In genomic region chr1:241799414-241799813, GRCh38 we compare ENCODE assay signal across 16 cellular contexts. TPM values are rescaled to one million over a fixed set of nuclear protein-coding genes. Genes with fewer than 3 reads are reported as not detected.
DNase-seq lines count a peak whose midpoint lies in the region; ATAC-seq and TF ChIP-seq lines count a peak whose summit lies in the region.
"Had no signal": no experiment of that assay in that cellular context is flagged by ENCODE, and none has a peak within 500 bp of the region (broad histone marks: within the 10 kb centered on the region; RNA-seq: fewer than 3 reads in every experiment).

No MANE protein-coding gene starts in this region.

- no peak overlapping the region for H3K9ac ChIP-seq in GM23248

- CTCF ChIA-PET in AG04450 (lab: Charles Lee), result interaction anchor here (0.6 to 1.6 kb wide), 6 partner anchors 14 to 188 kb away, joined by 3 to 6 read pairs (median 4); no protein-coding TSS in a partner anchor
- CTCF ChIA-PET in activated CD4-positive, alpha-beta memory T cell treated with anti-CD3 and anti-CD28 coated beads, Interleukin-2, amount 10 ng/mL, durations not matched to agents 7 days and 5 days (lab: Charles Lee), result no interaction called here

- no peak overlapping the region for H3K27ac Mint-ChIP-seq in activated CD4-positive, alpha-beta memory T cell treated with anti-CD3 and anti-CD28 coated beads, Interleukin-2, amount 10 ng/mL, durations not matched to agents 7 days and 5 days
- H3K27ac Mint-ChIP-seq: CD14-positive monocyte, GM23338 had no signal

- H3F3A ChIP-seq in GM23248 (ENCODE audit: insufficient read depth), result no peaks in the 10 kb centered on the region

- intact Hi-C loops in psoas muscle (cut with DNase I), result no loop called here

- in situ Hi-C loops in GM23248 (cut with MboI), result no loop called here

- POLR2A ChIA-PET in AG04450 (lab: Yijun Ruan, JAX), result interaction anchor here (1.0 kb wide), 1 partner anchor 39 kb away, joined by 4 read pairs; no protein-coding TSS in a partner anchor
- POLR2A ChIA-PET in activated CD4-positive, alpha-beta memory T cell treated with anti-CD3 and anti-CD28 coated beads, Interleukin-2, amount 10 ng/mL, durations not matched to agents 7 days and 5 days (lab: Charles Lee), result no interaction called here

- H3K9me3 ChIP-seq in AG04450 (ENCODE audit: control insufficient read depth, insufficient read depth, low read length), result no peaks in the 10 kb centered on the region
- H3K9me3 ChIP-seq in GM23248 (ENCODE audit: low read depth), result no peaks in the 10 kb centered on the region
- H3K9me3 ChIP-seq in psoas muscle, result no peaks in the 10 kb centered on the region
- H3K9me3 ChIP-seq: SJSA1 had no signal

- no peaks in the 10 kb centered on the region for H4K20me1 ChIP-seq in GM23248 (ENCODE audit: insufficient read depth)

- TF ChIP-seq CTCF in AG04450 (IDR thresholded peaks at IDR 0.05; ENCODE audit: low read depth, low read length) (no peak), fibroblast of the aortic adventitia (IDR thresholded peaks at IDR 0.05; ENCODE audit: insufficient read depth, low read length) (no peak), psoas muscle (IDR thresholded peaks at IDR 0.05) (no peak)

- peaks cover 12% of the 10 kb centered on the region for H3K27me3 Mint-ChIP-seq in activated CD4-positive, alpha-beta memory T cell treated with anti-CD3 and anti-CD28 coated beads, Interleukin-2, amount 10 ng/mL, durations not matched to agents 7 days and 5 days

- ATAC-seq in psoas muscle, result no peak
- ATAC-seq in GM19395 (IDR thresholded peaks at IDR 0.05; ENCODE audit: unreplicated experiment), result no peak
- ATAC-seq: GM23338 had no signal

- H3K4me2 ChIP-seq in GM23248 (ENCODE audit: unreplicated experiment), result peak overlapping the region; percentile 9
- H3K4me2 ChIP-seq: GM23338 had no signal

- H3K79me2 ChIP-seq in GM23248 (ENCODE audit: insufficient read depth), result no peaks in the 10 kb centered on the region

- 40 to 63% methylated on average over 1 of the region's 1 CpG for WGBS in GM23248 (ENCODE audit: low coverage in 1 of 2, low lambda C conversion rate in 2 of 2, missing lambda C conversion rate in 2 of 2), 2 experiments
- WGBS in psoas muscle, 3 donors, result 54 to 76% (median 67%) methylated on average over 1 of the region's 1 CpG

- no peak overlapping the region for H3K4me3 Mint-ChIP-seq in activated CD4-positive, alpha-beta memory T cell treated with anti-CD3 and anti-CD28 coated beads, Interleukin-2, amount 10 ng/mL, durations not matched to agents 7 days and 5 days
- H3K4me3 Mint-ChIP-seq: CD14-positive monocyte, GM23338 had no signal

- H2AFZ ChIP-seq in GM23248, result no peak overlapping the region
- H2AFZ ChIP-seq: GM23338 had no signal

- H3K9me3 Mint-ChIP-seq in activated CD4-positive, alpha-beta memory T cell treated with anti-CD3 and anti-CD28 coated beads, Interleukin-2, amount 10 ng/mL, durations not matched to agents 7 days and 5 days, result no peaks in the 10 kb centered on the region
- H3K9me3 Mint-ChIP-seq: GM23338 had no signal

- H3K36me3 ChIP-seq in GM23248 (ENCODE audit: low read depth) (no peaks in the 10 kb centered on the region), psoas muscle (ENCODE audit: insufficient read depth in 1 of 2, low read depth in 1 of 2) (no peaks in the 10 kb centered on the region)
- H3K36me3 ChIP-seq: SJSA1 had no signal

- H3K36me3 Mint-ChIP-seq in activated CD4-positive, alpha-beta memory T cell treated with anti-CD3 and anti-CD28 coated beads, Interleukin-2, amount 10 ng/mL, durations not matched to agents 7 days and 5 days (ENCODE audit: low read depth), result no peaks in the 10 kb centered on the region

- peak; percentile 20 for DNase-seq in AG04450 (ENCODE audit: low read depth, low spot score)
- DNase-seq in GM23248, result peak; percentile 65
- peak; percentile 20 for DNase-seq in amniotic stem cell (lab: John Stamatoyannopoulos, UW)
- peak; percentile 8 for DNase-seq in fibroblast of the aortic adventitia (ENCODE audit: low read depth)
- no peak for DNase-seq in activated CD4-positive, alpha-beta memory T cell treated with anti-CD3 and anti-CD28 coated beads, Interleukin-2, amount 10 ng/mL, durations not matched to agents 7 days and 5 days
- DNase-seq in psoas muscle, result no peak
- no peak for DNase-seq in NCI-H2171 (lab: John Stamatoyannopoulos, UW)
- DNase-seq: AML-193, NCI-H1436, NCI-H2029, NCI-H510A, NCI-H774 had no signal

- H3K27me3 ChIP-seq in AG04450 (ENCODE audit: control insufficient read depth, insufficient read depth, low read length) (no peaks in the 10 kb centered on the region), GM23248 (replicated peaks; ENCODE audit: insufficient read depth) (no peaks in the 10 kb centered on the region), psoas muscle (ENCODE audit: insufficient read depth in 3 of 3, low read length in 2 of 3) (no peaks in the 10 kb centered on the region)

- H3K27ac ChIP-seq in AG04450 (ENCODE audit: low read depth, low read length) (no peak overlapping the region), GM23248 (no peak overlapping the region), psoas muscle (no peak overlapping the region)
- H3K27ac ChIP-seq: SJSA1 had no signal

- H3K4me1 Mint-ChIP-seq in activated CD4-positive, alpha-beta memory T cell treated with anti-CD3 and anti-CD28 coated beads, Interleukin-2, amount 10 ng/mL, durations not matched to agents 7 days and 5 days, result no peaks in the 10 kb centered on the region

- H3K9me2 ChIP-seq in GM23248 (ENCODE audit: insufficient read depth), result no peaks in the 10 kb centered on the region

- no peaks in the 10 kb centered on the region for H3K4me1 ChIP-seq in GM23248 (ENCODE audit: insufficient read depth)
- H3K4me1 ChIP-seq in psoas muscle, result no peaks in the 10 kb centered on the region

- no peak overlapping the region for H3K4me3 ChIP-seq in AG04450 (ENCODE audit: low read depth, low read length)
- no peak overlapping the region for H3K4me3 ChIP-seq in GM23248
- no peak overlapping the region for H3K4me3 ChIP-seq in fibroblast of the aortic adventitia (ENCODE audit: low read depth, low read length)
- H3K4me3 ChIP-seq in psoas muscle, result no peak overlapping the region
- H3K4me3 ChIP-seq: GM23338, SJSA1 had no signal

RNA-seq across cellular contexts. Expression of gene EXO1, which starts 48.6 kb away (rescaled TPM):
- polyA plus RNA-seq in AG04450 (2011; rRNA removed) (2.9 and 4.3 TPM in 2 replicates), GM23248 (2016; fragmentation: Nextera tagmentation; extraction: Ambion mirVana) (6.2 and 6.3 TPM in 2 replicates), psoas muscle (under 1 TPM in 2 of 3 donors, not detected in 1; 0.06 to 0.17 TPM)
- polyA minus RNA-seq in AG04450 (2011; rRNA and poly(A)+ RNA removed), result 4.5 and 4.6 TPM in 2 replicates
- total RNA-seq in GM23248 (2014; rRNA removed; shearing (Covaris generic)), result 6.2 and 14.2 TPM in 2 replicates
- total RNA-seq in fibroblast of the aortic adventitia (ENCODE audit: low replicate concordance) (1.2 and 37.2 TPM in 2 replicates), psoas muscle (under 1 TPM in 1 of 4 donors, not detected in 3; 0.32 TPM)
- 10 to 100 TPM; 30.1 to 31.9 TPM for total RNA-seq in activated CD4-positive, alpha-beta memory T cell treated with anti-CD3 and anti-CD28 coated beads, Interleukin-2, amount 10 ng/mL, durations not matched to agents 7 days and 5 days

Comparison
In these comparisons a context has a peak if more than half of its experiments do, and no peak if none do; other contexts are left out.
1. DNase-seq: peak in AG04450 (single experiment), GM23248 (single experiment), amniotic stem cell (single experiment) and fibroblast of the aortic adventitia (single experiment); none in activated CD4-positive, alpha-beta memory T cell treated with anti-CD3 and anti-CD28 coated beads, Interleukin-2, amount 10 ng/mL, durations not matched to agents 7 days and 5 days (single experiment), psoas muscle (0 of 2) and NCI-H2171 (single experiment).